In the genomic region with DNA sequence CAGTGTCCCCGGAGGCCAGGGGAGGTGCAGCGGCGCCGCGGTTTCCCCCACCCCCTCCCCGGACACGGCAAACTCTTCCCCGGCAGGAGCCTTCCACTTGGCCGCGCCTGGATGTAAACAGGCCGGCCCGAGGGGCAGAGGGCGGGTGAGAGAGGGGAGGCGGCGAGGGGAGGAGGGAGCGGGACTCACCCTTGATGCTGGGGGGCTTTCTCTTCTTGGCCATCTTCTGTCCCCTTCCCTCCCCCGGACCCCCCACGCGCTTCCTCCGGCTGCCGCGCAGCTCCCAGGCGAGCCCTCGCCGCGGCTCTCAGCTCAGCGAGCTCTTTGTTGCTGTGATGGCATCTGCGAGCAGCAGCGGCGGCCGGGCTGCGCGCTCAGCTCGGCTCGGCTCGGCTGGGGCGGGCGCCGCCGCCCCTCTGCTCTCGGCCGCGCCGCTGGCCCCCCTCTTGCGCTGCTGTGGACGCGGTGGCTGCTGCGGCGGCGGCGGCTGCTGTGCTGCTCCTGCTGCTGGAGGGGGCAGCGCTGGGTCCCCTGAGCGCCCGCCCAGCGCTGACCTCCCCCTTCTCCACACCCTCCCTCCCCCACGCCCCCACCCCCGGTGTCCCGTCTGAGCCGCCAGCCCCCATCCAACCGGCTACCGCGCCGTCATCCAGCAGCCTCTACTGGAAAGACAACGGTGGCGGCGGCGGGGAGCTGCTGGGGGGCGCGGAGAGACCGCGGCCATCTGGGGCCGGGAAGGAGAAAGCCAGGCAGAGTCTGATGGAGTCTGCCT, we compare ENCODE assay signal across 8 cellular contexts. TPM values are rescaled to one million over a fixed set of nuclear protein-coding genes. Genes with fewer than 3 reads are reported as not detected.
A peak's percentile ranks its signal among the peaks of the same experiment; 100 is the strongest.
DNase-seq lines count a peak whose midpoint lies in the region; ATAC-seq, FAIRE-seq and TF ChIP-seq lines count a peak whose summit lies in the region.

No MANE protein-coding gene starts in this region.

- TF ChIP-seq CTCF in LNCaP clone FGC (IDR thresholded peaks at IDR 0.05; ENCODE audit: control insufficient read depth, extremely low read depth, insufficient read depth), result no peak
- no peak for TF ChIP-seq CTCF in foreskin keratinocyte (conservative IDR thresholded peaks at IDR 0.05)

- H3K36me3 ChIP-seq in ACC112 (ENCODE audit: insufficient read depth, low read length) (no peaks in the 10 kb centered on the region), neuron (ENCODE audit: insufficient read depth, low read length) (no peaks in the 10 kb centered on the region)

- H3K9me3 ChIP-seq in neuron (ENCODE audit: low read length), result no peaks in the 10 kb centered on the region

- H2AFZ ChIP-seq in ACC112 (ENCODE audit: low read length, unreplicated experiment) (no peak overlapping the region), neuron (ENCODE audit: low read depth, low read length) (peak overlapping the region; percentile 94)

- H3K27ac ChIP-seq in ACC112 (ENCODE audit: low read depth, low read length) (no peak overlapping the region), foreskin keratinocyte (no peak overlapping the region)

- no peaks in the 10 kb centered on the region for H3K9me3 Mint-ChIP-seq in activated T-helper 17 cell treated with anti-CD3 and anti-CD28 coated beads, Interleukin-2, amount 50 U/mL, for 72 hours

- peak overlapping the region; percentile 59 for H3K4me3 Mint-ChIP-seq in activated T-helper 17 cell treated with anti-CD3 and anti-CD28 coated beads, Interleukin-2, amount 50 U/mL, for 72 hours

- ATAC-seq in GM18502 (IDR thresholded peaks at IDR 0.05; ENCODE audit: poor library complexity, unreplicated experiment), result peak; percentile 60
- peak; percentile 40 for ATAC-seq in activated T-helper 17 cell treated with anti-CD3 and anti-CD28 coated beads, Interleukin-2, amount 50 U/mL, for 72 hours (replicated peaks)
- peak; percentile 76 for ATAC-seq in foreskin keratinocyte
- ATAC-seq in GM21367 (IDR thresholded peaks at IDR 0.05; ENCODE audit: unreplicated experiment), result no peak

- FAIRE-seq in GM19239 (lab: Jason Lieb, UNC), result no peak

- no peaks in the 10 kb centered on the region for H3K79me2 ChIP-seq in ACC112 (ENCODE audit: control insufficient read depth, insufficient read depth, low read length, unreplicated experiment)

- DNase-seq in LNCaP clone FGC (ENCODE audit: low read depth) (no peak), foreskin keratinocyte (no peak), GM19239 (ENCODE audit: insufficient read length, low spot score) (no peak)

- no peak overlapping the region for H3K27ac Mint-ChIP-seq in activated T-helper 17 cell treated with anti-CD3 and anti-CD28 coated beads, Interleukin-2, amount 50 U/mL, for 72 hours

- H3K4me1 ChIP-seq in ACC112 (ENCODE audit: control insufficient read depth, insufficient read depth, low read length, unreplicated experiment), result peaks cover 4% of the 10 kb centered on the region
- H3K4me1 ChIP-seq in foreskin keratinocyte, result no peaks in the 10 kb centered on the region
- peaks cover 23% of the 10 kb centered on the region for H3K4me1 ChIP-seq in neuron (ENCODE audit: insufficient read depth, low read length)

- H3K36me3 Mint-ChIP-seq in activated T-helper 17 cell treated with anti-CD3 and anti-CD28 coated beads, Interleukin-2, amount 50 U/mL, for 72 hours (ENCODE audit: low read depth), result no peaks in the 10 kb centered on the region

- H3K27me3 ChIP-seq in ACC112 (ENCODE audit: insufficient read depth, low read length), result peaks cover 79% of the 10 kb centered on the region
- peaks cover 71% of the 10 kb centered on the region for H3K27me3 ChIP-seq in foreskin keratinocyte
- no peaks in the 10 kb centered on the region for H3K27me3 ChIP-seq in neuron (ENCODE audit: insufficient read depth, low read length)

- H3K27me3 Mint-ChIP-seq in activated T-helper 17 cell treated with anti-CD3 and anti-CD28 coated beads, Interleukin-2, amount 50 U/mL, for 72 hours, result peaks cover 67% of the 10 kb centered on the region

- H3K4me1 Mint-ChIP-seq in activated T-helper 17 cell treated with anti-CD3 and anti-CD28 coated beads, Interleukin-2, amount 50 U/mL, for 72 hours, result peaks cover 12% of the 10 kb centered on the region

- H3K4me3 ChIP-seq in ACC112 (ENCODE audit: low read depth, low read length) (peak overlapping the region; percentile 64), LNCaP clone FGC (ENCODE audit: low read depth, low read length) (peak overlapping the region; percentile 52), neuron (ENCODE audit: low read length) (peak overlapping the region; percentile 94)

RNA-seq across cellular contexts. Expression of gene SLC44A5, which starts 4.9 kb away (rescaled TPM):
- under 1 TPM in 1 of 2 donors, not detected in 1; 0.61 TPM for total RNA-seq in activated T-helper 17 cell treated with anti-CD3 and anti-CD28 coated beads, Interleukin-2, amount 50 U/mL, for 72 hours
- total RNA-seq in foreskin keratinocyte, result 0.10 and 1.4 TPM in 2 replicates
- 0.01 and 0.46 TPM in 2 replicates for polyA plus RNA-seq in foreskin keratinocyte
